ENCODE assay signal across 22 cellular contexts in genomic region chr20:47238780-47239769, GRCh38.
"Had no signal": no experiment of that assay in that cellular context is flagged by ENCODE, and none has a peak within 500 bp of the region (broad histone marks: within the 10 kb centered on the region; RNA-seq: fewer than 3 reads in every experiment).

No MANE protein-coding gene starts in this region.

- H3K27ac ChIP-seq: body of pancreas, esophagus muscularis mucosa, left ventricle myocardium inferior, neutrophil, ovary, psoas muscle, right atrium auricular region, tibial artery had no signal

- DNase-seq: activated CD4-positive, alpha-beta memory T cell treated with anti-CD3 and anti-CD28 coated beads for 36 hours; activated CD4-positive, alpha-beta T cell treated with anti-CD3 and anti-CD28 coated beads for 48 hours; activated naive CD4-positive, alpha-beta T cell treated with Interleukin-2 at 50 U/mL for 16 hours; activated T-cell treated with anti-CD3 and anti-CD28 coated beads, Interleukin-2, amount 50 U/mL, for 48 hours; amygdala; body of pancreas; dermis blood vessel endothelial cell; effector CD8-positive, alpha-beta T cell; hippocampal formation; left ventricle myocardium inferior; natural killer cell; ovary; psoas muscle; stimulated activated CD4-positive, alpha-beta T cell treated with anti-CD3 and anti-CD28 coated beads, Interleukin-4, amount 100 ng/mL, for 24 hours; stimulated activated naive CD8-positive, alpha-beta T cell treated with anti-CD3 and anti-CD28 coated beads, Interleukin-15, Interleukin-2, amounts not matched to agents 100 U/mL and 50 U/mL, for 24 hours; substantia nigra; T-helper 17 cell; tibial artery had no signal

- FAIRE-seq: frontal cortex had no signal

- H3K27ac Mint-ChIP-seq: activated CD4-positive, alpha-beta memory T cell treated with anti-CD3 and anti-CD28 coated beads for 36 hours had no signal

- ATAC-seq: body of pancreas; natural killer cell; psoas muscle; stimulated activated naive CD8-positive, alpha-beta T cell treated with anti-CD3 and anti-CD28 coated beads, Interleukin-15, Interleukin-2, amounts not matched to agents 100 U/mL and 50 U/mL, for 24 hours; T-helper 17 cell had no signal

- H3K4me3 Mint-ChIP-seq: activated CD4-positive, alpha-beta memory T cell treated with anti-CD3 and anti-CD28 coated beads for 36 hours; natural killer cell; T-helper 17 cell had no signal

- H3K27me3 ChIP-seq: body of pancreas, esophagus muscularis mucosa, neutrophil, ovary, right atrium auricular region, tibial artery had no signal

- H3K36me3 ChIP-seq: ovary had no signal

- H3K9me3 Mint-ChIP-seq: activated CD4-positive, alpha-beta memory T cell treated with anti-CD3 and anti-CD28 coated beads for 36 hours; natural killer cell had no signal

- H3K27me3 Mint-ChIP-seq: activated CD4-positive, alpha-beta memory T cell treated with anti-CD3 and anti-CD28 coated beads for 36 hours; T-helper 17 cell had no signal

- H3K9me3 ChIP-seq: body of pancreas, esophagus muscularis mucosa, left ventricle myocardium inferior, neutrophil, ovary, psoas muscle, right atrium auricular region, tibial artery had no signal

- H3K4me1 ChIP-seq: psoas muscle, right atrium auricular region, tibial artery had no signal

- H3K4me3 ChIP-seq: body of pancreas, esophagus muscularis mucosa, left ventricle myocardium inferior, ovary, psoas muscle, right atrium auricular region, tibial artery had no signal
